Comparison of ENCODE assay signal across 1 cellular context in the genomic region with DNA sequence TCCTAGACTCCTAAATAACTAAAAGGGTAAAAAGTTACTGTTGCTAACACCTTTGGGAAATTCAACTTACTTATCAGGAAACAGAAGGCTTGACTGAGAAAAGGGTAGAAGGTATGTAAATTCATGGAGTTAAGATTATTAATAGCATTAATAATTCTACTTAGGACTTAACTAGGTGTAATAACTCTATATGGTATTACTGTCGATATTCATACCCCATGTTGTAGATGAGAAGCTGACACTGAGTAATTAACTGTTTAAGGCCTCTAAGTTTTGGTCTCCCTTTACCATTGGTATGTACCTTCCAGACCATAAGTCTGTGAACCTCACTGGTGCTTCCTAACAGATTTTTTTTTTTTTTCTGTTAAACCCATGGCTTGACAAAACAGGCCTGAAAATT.
TF ChIP-seq lines count a peak whose summit lies in the region.

No MANE protein-coding gene starts in this region.

TF ChIP-seq in K562, 482 proteins besides CTCF, POLR2A, EP300 and RAD21:
- no peak for TF ChIP-seq RFX7 (CRISPR knock-in tag; IDR thresholded peaks at IDR 0.05)
- no peak for TF ChIP-seq MYNN (IDR thresholded peaks at IDR 0.05)
- no peak for TF ChIP-seq MYNN (CRISPR knock-in tag; IDR thresholded peaks at IDR 0.05)
- TF ChIP-seq XRCC5 (IDR thresholded peaks at IDR 0.05; ENCODE audit: low read depth, low read length) = no peak
- TF ChIP-seq, protein P1, sequence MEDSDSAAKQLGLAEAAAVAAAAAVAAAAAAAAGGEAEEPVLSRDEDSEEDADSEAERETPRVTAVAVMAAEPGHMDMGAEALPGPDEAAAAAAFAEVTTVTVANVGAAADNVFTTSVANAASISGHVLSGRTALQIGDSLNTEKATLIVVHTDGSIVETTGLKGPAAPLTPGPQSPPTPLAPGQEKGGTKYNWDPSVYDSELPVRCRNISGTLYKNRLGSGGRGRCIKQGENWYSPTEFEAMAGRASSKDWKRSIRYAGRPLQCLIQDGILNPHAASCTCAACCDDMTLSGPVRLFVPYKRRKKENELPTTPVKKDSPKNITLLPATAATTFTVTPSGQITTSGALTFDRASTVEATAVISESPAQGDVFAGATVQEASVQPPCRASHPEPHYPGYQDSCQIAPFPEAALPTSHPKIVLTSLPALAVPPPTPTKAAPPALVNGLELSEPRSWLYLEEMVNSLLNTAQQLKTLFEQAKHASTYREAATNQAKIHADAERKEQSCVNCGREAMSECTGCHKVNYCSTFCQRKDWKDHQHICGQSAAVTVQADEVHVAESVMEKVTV (CRISPR knock-in tag; IDR thresholded peaks at IDR 0.05) = no peak
- TF ChIP-seq, protein P2, sequence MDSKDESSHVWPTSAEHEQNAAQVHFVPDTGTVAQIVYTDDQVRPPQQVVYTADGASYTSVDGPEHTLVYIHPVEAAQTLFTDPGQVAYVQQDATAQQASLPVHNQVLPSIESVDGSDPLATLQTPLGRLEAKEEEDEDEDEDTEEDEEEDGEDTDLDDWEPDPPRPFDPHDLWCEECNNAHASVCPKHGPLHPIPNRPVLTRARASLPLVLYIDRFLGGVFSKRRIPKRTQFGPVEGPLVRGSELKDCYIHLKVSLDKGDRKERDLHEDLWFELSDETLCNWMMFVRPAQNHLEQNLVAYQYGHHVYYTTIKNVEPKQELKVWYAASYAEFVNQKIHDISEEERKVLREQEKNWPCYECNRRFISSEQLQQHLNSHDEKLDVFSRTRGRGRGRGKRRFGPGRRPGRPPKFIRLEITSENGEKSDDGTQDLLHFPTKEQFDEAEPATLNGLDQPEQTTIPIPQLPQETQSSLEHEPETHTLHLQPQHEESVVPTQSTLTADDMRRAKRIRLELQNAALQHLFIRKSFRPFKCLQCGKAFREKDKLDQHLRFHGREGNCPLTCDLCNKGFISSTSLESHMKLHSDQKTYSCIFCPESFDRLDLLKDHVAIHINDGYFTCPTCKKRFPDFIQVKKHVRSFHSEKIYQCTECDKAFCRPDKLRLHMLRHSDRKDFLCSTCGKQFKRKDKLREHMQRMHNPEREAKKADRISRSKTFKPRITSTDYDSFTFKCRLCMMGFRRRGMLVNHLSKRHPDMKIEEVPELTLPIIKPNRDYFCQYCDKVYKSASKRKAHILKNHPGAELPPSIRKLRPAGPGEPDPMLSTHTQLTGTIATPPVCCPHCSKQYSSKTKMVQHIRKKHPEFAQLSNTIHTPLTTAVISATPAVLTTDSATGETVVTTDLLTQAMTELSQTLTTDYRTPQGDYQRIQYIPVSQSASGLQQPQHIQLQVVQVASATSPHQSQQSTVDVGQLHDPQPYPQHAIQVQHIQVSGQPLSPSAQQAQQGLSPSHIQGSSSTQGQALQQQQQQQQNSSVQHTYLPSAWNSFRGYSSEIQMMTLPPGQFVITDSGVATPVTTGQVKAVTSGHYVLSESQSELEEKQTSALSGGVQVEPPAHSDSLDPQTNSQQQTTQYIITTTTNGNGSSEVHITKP (IDR thresholded peaks at IDR 0.05; ENCODE audit: partially characterized antibody) = peak; percentile 86
